ENCODE assay signal across 8 cellular contexts in genomic region chr12:108618079-108618952, GRCh38. TPM values are rescaled to one million over a fixed set of nuclear protein-coding genes. Genes with fewer than 3 reads are reported as not detected.
DNase-seq lines count a peak whose midpoint lies in the region; ATAC-seq and TF ChIP-seq lines count a peak whose summit lies in the region.

No MANE protein-coding gene starts in this region.

- POLR2A ChIA-PET in CD8-positive, alpha-beta T cell (lab: Charles Lee): interaction anchor here (0.6 to 6.6 kb wide), 13 partner anchors 9 to 251 kb away, joined by 3 to 105 read pairs (median 9); partner anchors contain the start of genes ISCU, SART3 and SELPLG

- no peak overlapping the region for H3K27ac ChIP-seq in CD8-positive, alpha-beta T cell (ENCODE audit: low read depth, low read length)
- H3K27ac ChIP-seq in MM.1S (ENCODE audit: low read length): peak overlapping the region; percentile 89
- no peak overlapping the region for H3K27ac ChIP-seq in RWPE2 (ENCODE audit: poor library complexity, severe bottlenecking)
- H3K27ac ChIP-seq in thyroid gland: peak overlapping the region; percentile 67 to 82 (median 74)

- H3K36me3 ChIP-seq in CD8-positive, alpha-beta T cell (ENCODE audit: insufficient read depth, low read length): peaks cover 21% of the 10 kb centered on the region
- H3K36me3 ChIP-seq in MM.1S (replicated peaks; ENCODE audit: insufficient read depth, low read length): peaks cover 10% of the 10 kb centered on the region; the same call in 1 of the 2 replicates
- H3K36me3 ChIP-seq in RWPE2 (ENCODE audit: low read depth): no peaks in the 10 kb centered on the region
- no peaks in the 10 kb centered on the region for H3K36me3 ChIP-seq in thyroid gland

- H3K79me2 ChIP-seq in MM.1S (ENCODE audit: low read length): peaks cover 47% of the 10 kb centered on the region

- peak; percentile 35 for ATAC-seq in CD8-positive, alpha-beta T cell
- ATAC-seq in GM21390 (IDR thresholded peaks at IDR 0.05; ENCODE audit: unreplicated experiment): peak; percentile 45
- peak; percentile 93 for ATAC-seq in RWPE2 (ENCODE audit: low read depth)

- peak overlapping the region; percentile 75 for H3K9ac ChIP-seq in MM.1S (ENCODE audit: low read length)

- peaks cover 4% of the 10 kb centered on the region for H3K9me3 Mint-ChIP-seq in CD8-positive, alpha-beta T cell

- peaks cover 61% of the 10 kb centered on the region for H3K4me1 Mint-ChIP-seq in CD8-positive, alpha-beta T cell (ENCODE audit: low read depth)

- peaks cover 45% of the 10 kb centered on the region for H3K4me1 ChIP-seq in CD8-positive, alpha-beta T cell (ENCODE audit: insufficient read depth, low read length)
- peaks cover 59% of the 10 kb centered on the region for H3K4me1 ChIP-seq in MM.1S (ENCODE audit: low read length)
- no peaks in the 10 kb centered on the region for H3K4me1 ChIP-seq in RWPE2 (ENCODE audit: insufficient read depth, poor library complexity, severe bottlenecking)
- peaks cover 7 to 14% of the 10 kb centered on the region in 2 donors for H3K4me1 ChIP-seq in thyroid gland

- peak overlapping the region; percentile 95 for H3K27ac Mint-ChIP-seq in CD8-positive, alpha-beta T cell

- peaks cover 4% of the 10 kb centered on the region; the same call in 1 of the 2 replicates for H4K20me1 ChIP-seq in MM.1S (ENCODE audit: insufficient read depth, low read length)

- peak; percentile 96 for TF ChIP-seq CTCF in CD8-positive, alpha-beta T cell (IDR thresholded peaks at IDR 0.05)
- TF ChIP-seq CTCF in MM.1S (IDR thresholded peaks at IDR 0.05; ENCODE audit: low read length) (peak; percentile 97), RWPE2 (IDR thresholded peaks at IDR 0.05; ENCODE audit: poor library complexity, severe bottlenecking) (peak; percentile 98), foreskin fibroblast (IDR thresholded peaks at IDR 0.05; ENCODE audit: low read depth, low read length) (peak; percentile 95), thyroid gland (IDR thresholded peaks at IDR 0.05) (peak; percentile 88 to 95 (median 92))

- H3K9me3 ChIP-seq in CD8-positive, alpha-beta T cell (ENCODE audit: low read length): no peaks in the 10 kb centered on the region
- H3K9me3 ChIP-seq in MM.1S (replicated peaks; ENCODE audit: insufficient read depth, low read length) (no peaks in the 10 kb centered on the region), RWPE2 (ENCODE audit: severe bottlenecking) (no peaks in the 10 kb centered on the region), thyroid gland (no peaks in the 10 kb centered on the region)

- H3K4me2 ChIP-seq in MM.1S (ENCODE audit: low read depth, low read length): peak overlapping the region; percentile 82; the same call in 1 of the 2 replicates

- intact Hi-C loops in CD8-positive, alpha-beta T cell (cut with DNase I, micrococcal nuclease): loop anchor here (1.0 to 10.0 kb wide), 9 partner anchors 11 to 704 kb away; partner anchors contain the start of genes ALKBH2 (in 1 of the 2), CORO1C (in 1 of the 2) and SELPLG (in 1 of the 2)
- intact Hi-C loops in thyroid gland (cut with DNase I): loop anchor here (2.0 to 5.0 kb wide), 3 partner anchors 50 to 184 kb away; no protein-coding TSS in a partner anchor

- no peak overlapping the region for H3K4me3 ChIP-seq in CD8-positive, alpha-beta T cell (ENCODE audit: low read depth, low read length)
- no peak overlapping the region for H3K4me3 ChIP-seq in MM.1S (ENCODE audit: low read length)
- no peak overlapping the region for H3K4me3 ChIP-seq in RWPE2 (ENCODE audit: severe bottlenecking)
- no peak overlapping the region for H3K4me3 ChIP-seq in foreskin fibroblast (ENCODE audit: low read depth in 1 of 2, low read length in 2 of 2)
- H3K4me3 ChIP-seq in thyroid gland (replicated peaks in 1 of 3): no peak overlapping the region

- no peaks in the 10 kb centered on the region for H3K9me2 ChIP-seq in MM.1S (replicated peaks; ENCODE audit: insufficient read depth, low read length)

- TF ChIP-seq POLR2A in thyroid gland (IDR thresholded peaks at IDR 0.05): no peak

- no peak overlapping the region for H2AFZ ChIP-seq in MM.1S (ENCODE audit: low read length)

- peak; percentile 53 to 86 (median 78) for DNase-seq in CD8-positive, alpha-beta T cell
- DNase-seq in MM.1S (peak; percentile 83), RWPE2 (ENCODE audit: low spot score) (no peak), activated gamma-delta T cell (lab: John Stamatoyannopoulos, UW) (peak; percentile 57), foreskin fibroblast (peak; percentile 76 to 94), occipital lobe (lab: John Stamatoyannopoulos, UW) (peak; percentile 50), thyroid gland (peak; percentile 80 to 84)

- CTCF ChIA-PET in CD8-positive, alpha-beta T cell (lab: Charles Lee): interaction anchor here (0.6 to 11.0 kb wide), 52 partner anchors 9 to 1600 kb away, joined by 3 to 353 read pairs (median 5); partner anchors contain the start of genes ISCU, SART3 and SELPLG

- H3F3A ChIP-seq in MM.1S (ENCODE audit: insufficient read depth, low read length): peaks cover 61% of the 10 kb centered on the region

- no peaks in the 10 kb centered on the region for H3K27me3 Mint-ChIP-seq in CD8-positive, alpha-beta T cell (ENCODE audit: low read depth)

- H3K4me3 Mint-ChIP-seq in CD8-positive, alpha-beta T cell: no peak overlapping the region

- WGBS in thyroid gland, 2 donors: 8 to 9% methylated on average over 16 of the region's 16 CpGs

- no peaks in the 10 kb centered on the region for H3K27me3 ChIP-seq in CD8-positive, alpha-beta T cell (ENCODE audit: insufficient read depth, low read length)
- H3K27me3 ChIP-seq in MM.1S (replicated peaks; ENCODE audit: insufficient read depth, low read length): no peaks in the 10 kb centered on the region
- H3K27me3 ChIP-seq in RWPE2 (ENCODE audit: insufficient read depth, poor library complexity, severe bottlenecking): no peaks in the 10 kb centered on the region
- H3K27me3 ChIP-seq in thyroid gland: no peaks in the 10 kb centered on the region

- peaks cover 46% of the 10 kb centered on the region for H3K36me3 Mint-ChIP-seq in CD8-positive, alpha-beta T cell

RNA-seq across cellular contexts. Expression of gene SELPLG, which starts 15.4 kb away (rescaled TPM):
- total RNA-seq in CD8-positive, alpha-beta T cell: 10 to 100 TPM; 30.4 to 32.3 TPM
- 2.0 TPM for total RNA-seq in occipital lobe
- 1 to 10 TPM; 2.1 to 6.0 (median 2.8) TPM for total RNA-seq in thyroid gland

RNA-seq across cellular contexts. Expression of gene TMEM119, which starts 20.4 kb away (rescaled TPM):
- total RNA-seq in CD8-positive, alpha-beta T cell: 1 to 10 TPM; 1.2 to 1.9 TPM
- total RNA-seq in occipital lobe: 2.2 TPM
- total RNA-seq in thyroid gland: 10 to 100 TPM in 3 of 4 donors, 1 to 10 TPM in 1; 6.9 to 21.6 (median 15.3) TPM

RNA-seq across cellular contexts. Expression of gene ISCU, which starts 55.9 kb away (rescaled TPM):
- total RNA-seq in CD8-positive, alpha-beta T cell: 100 to 1,000 TPM; 254 to 260 TPM
- 36.2 TPM for total RNA-seq in occipital lobe
- total RNA-seq in thyroid gland: 100 to 1,000 TPM; 229 to 512 (median 248) TPM

RNA-seq across cellular contexts. Expression of gene SART3, which starts 57.3 kb away (rescaled TPM):
- 100 to 1,000 TPM in 1 of 2 experiments, 10 to 100 TPM in 1; 95.3 to 109 TPM for total RNA-seq in CD8-positive, alpha-beta T cell
- total RNA-seq in occipital lobe (66.0 TPM), thyroid gland (100 to 1,000 TPM in 1 of 4 donors, 10 to 100 TPM in 3; 64.2 to 117 (median 80.0) TPM)

Comparison
In these comparisons a context has a peak if more than half of its experiments do, and no peak if none do; other contexts are left out.
1. ATAC-seq: peak in every context shown above with its lines; median percentile 93 in RWPE2; 45 in GM21390; 35 in CD8-positive, alpha-beta T cell.
2. H3K27ac ChIP-seq: peak in MM.1S (single experiment) and thyroid gland (3 of 3); none in CD8-positive, alpha-beta T cell (single experiment) and RWPE2 (single experiment).
3. RNA of gene SELPLG, which starts 15.4 kb away (total RNA-seq): 30.4 to 32.3 TPM in CD8-positive, alpha-beta T cell; 2.1 to 6.0 TPM in thyroid gland and 2.0 TPM in occipital lobe (single experiment); every median in the first group is over 4 times any median in the second.
4. Peak in every context shown above with its lines, with median percentiles within 50 percentile points of each other: CTCF ChIP-seq.